In genomic region chr11:43646767-43647166, GRCh38 we compare ENCODE assay signal across 21 cellular contexts.
"Had no signal": no experiment of that assay in that cellular context is flagged by ENCODE, and none has a peak within 500 bp of the region (broad histone marks: within the 10 kb centered on the region; RNA-seq: fewer than 3 reads in every experiment).

No MANE protein-coding gene starts in this region.

- H3K27me3 ChIP-seq: esophagus muscularis mucosa, neural progenitor cell, ovary, testis, tibial nerve had no signal

- FAIRE-seq: colon had no signal

- DNase-seq: effector memory CD8-positive, alpha-beta T cell; glutamatergic neuron; islet precursor cell; mammary epithelial cell; naive thymus-derived CD4-positive, alpha-beta T cell; nucleus accumbens; ovary; right cardiac atrium; stimulated activated CD4-positive, alpha-beta T cell treated with anti-CD3 and anti-CD28 coated beads, Interleukin-4, amount 100 ng/mL, for 1 hour; testis had no signal

- H3K9ac ChIP-seq: neural progenitor cell had no signal

- H3K27me3 Mint-ChIP-seq: dendritic cell treated with granulocyte-macrophage colony-stimulating factor and Interleukin-4, amounts not matched to agents 40 ng/mL and 50 ng/mL, for 4 days; effector memory CD8-positive, alpha-beta T cell; stimulated activated memory B cell treated with anti-CD40 and anti-IgM and Interleukin-4, amounts not matched to agents 10 μg/mL and 1 μg/mL and 100 μg/mL, for 72 hours; stimulated activated naive CD8-positive, alpha-beta T cell treated with anti-CD3 and anti-CD28 coated beads, Interleukin-15, Interleukin-2, amounts not matched to agents 100 ng/mL and 50 ng/mL, for 24 hours had no signal

- H3K4me3 ChIP-seq: esophagus muscularis mucosa, gastroesophageal sphincter, neural progenitor cell, ovary, smooth muscle cell, testis, tibial nerve had no signal

- H3K4me3 Mint-ChIP-seq: dendritic cell treated with granulocyte-macrophage colony-stimulating factor and Interleukin-4, amounts not matched to agents 40 ng/mL and 50 ng/mL, for 4 days; effector memory CD8-positive, alpha-beta T cell; stimulated activated memory B cell treated with anti-CD40 and anti-IgM and Interleukin-4, amounts not matched to agents 10 μg/mL and 1 μg/mL and 100 μg/mL, for 72 hours; stimulated activated naive CD8-positive, alpha-beta T cell treated with anti-CD3 and anti-CD28 coated beads, Interleukin-15, Interleukin-2, amounts not matched to agents 100 ng/mL and 50 ng/mL, for 24 hours had no signal

- H3K27ac Mint-ChIP-seq: dendritic cell treated with granulocyte-macrophage colony-stimulating factor and Interleukin-4, amounts not matched to agents 40 ng/mL and 50 ng/mL, for 4 days; effector memory CD8-positive, alpha-beta T cell; naive thymus-derived CD4-positive, alpha-beta T cell; neural progenitor cell; stimulated activated memory B cell treated with anti-CD40 and anti-IgM and Interleukin-4, amounts not matched to agents 10 μg/mL and 1 μg/mL and 100 μg/mL, for 72 hours; stimulated activated naive CD8-positive, alpha-beta T cell treated with anti-CD3 and anti-CD28 coated beads, Interleukin-15, Interleukin-2, amounts not matched to agents 100 ng/mL and 50 ng/mL, for 24 hours had no signal

- H2AFZ ChIP-seq: neural progenitor cell had no signal

- H3K9me3 Mint-ChIP-seq: effector memory CD8-positive, alpha-beta T cell; stimulated activated naive CD8-positive, alpha-beta T cell treated with anti-CD3 and anti-CD28 coated beads, Interleukin-15, Interleukin-2, amounts not matched to agents 100 ng/mL and 50 ng/mL, for 24 hours had no signal

- H3K4me2 ChIP-seq: neural progenitor cell, smooth muscle cell had no signal

- ATAC-seq: effector memory CD8-positive, alpha-beta T cell; gastroesophageal sphincter; left lobe of liver; naive thymus-derived CD4-positive, alpha-beta T cell; right cardiac atrium; stimulated activated memory B cell treated with anti-CD40 and anti-IgM and Interleukin-4, amounts not matched to agents 10 μg/mL and 1 μg/mL and 100 μg/mL, for 72 hours had no signal

- H3K9me3 ChIP-seq: esophagus muscularis mucosa, gastroesophageal sphincter, ovary, testis, tibial nerve had no signal

- H3K27ac ChIP-seq: epithelial cell of prostate, esophagus muscularis mucosa, gastroesophageal sphincter, neural progenitor cell, ovary, testis, tibial nerve had no signal
